In genomic region chr1:60970081-60970509, GRCh38 we compare ENCODE assay signal across 7 cellular contexts.
DNase-seq lines count a peak whose midpoint lies in the region; ATAC-seq and TF ChIP-seq lines count a peak whose summit lies in the region.

No MANE protein-coding gene starts in this region.

- H3K36me3 Mint-ChIP-seq in WTC11, result peaks cover 27% of the 10 kb centered on the region
- no peaks in the 10 kb centered on the region for H3K36me3 Mint-ChIP-seq in stimulated activated effector memory CD8-positive, alpha-beta T cell treated with anti-CD3 and anti-CD28 coated beads, Interleukin-12 subunit alpha, Interleukin-12 subunit beta, amount 100 ng/mL, for 72 hours

- ATAC-seq in WTC11, result peak; percentile 74
- no peak for ATAC-seq in GM21528 (IDR thresholded peaks at IDR 0.05; ENCODE audit: low FRiP score, unreplicated experiment)
- no peak for ATAC-seq in stimulated activated effector memory CD8-positive, alpha-beta T cell treated with anti-CD3 and anti-CD28 coated beads, Interleukin-12 subunit alpha, Interleukin-12 subunit beta, amount 100 ng/mL, for 72 hours

- H3K4me3 ChIP-seq in LNCaP clone FGC (ENCODE audit: low read depth, low read length) (no peak overlapping the region), hepatocyte (no peak overlapping the region), testis (no peak overlapping the region)

- H4K20me1 ChIP-seq in hepatocyte (ENCODE audit: insufficient read depth, poor library complexity, severe bottlenecking), result no peaks in the 10 kb centered on the region

- TF ChIP-seq CTCF in LNCaP clone FGC (IDR thresholded peaks at IDR 0.05; ENCODE audit: control insufficient read depth, extremely low read depth, insufficient read depth) (peak; percentile 66), WTC11 (IDR thresholded peaks at IDR 0.05) (no peak), hepatocyte (IDR thresholded peaks at IDR 0.05; ENCODE audit: poor library complexity) (peak; percentile 53), testis (IDR thresholded peaks at IDR 0.05) (peak; percentile 32 to 60 (median 53))

- H3K4me1 ChIP-seq in hepatocyte (ENCODE audit: insufficient read depth) (peaks cover 4% of the 10 kb centered on the region), testis (peaks cover 9% of the 10 kb centered on the region)

- intact Hi-C loops in testis (cut with DNase I; ENCODE audit: low total_unique reads), result loop anchor here (10.0 kb wide), 1 partner anchor 75 kb away; no protein-coding TSS in a partner anchor

- no peak overlapping the region for H3K27ac ChIP-seq in hepatocyte
- H3K27ac ChIP-seq in testis, result no peak overlapping the region

- no peaks in the 10 kb centered on the region for H3K9me2 ChIP-seq in hepatocyte (replicated peaks; ENCODE audit: insufficient read depth)

- POLR2A ChIA-PET in WTC11 (lab: Charles Lee), result no interaction called here

- peaks cover 30% of the 10 kb centered on the region for H3K4me1 Mint-ChIP-seq in WTC11
- no peaks in the 10 kb centered on the region for H3K4me1 Mint-ChIP-seq in stimulated activated effector memory CD8-positive, alpha-beta T cell treated with anti-CD3 and anti-CD28 coated beads, Interleukin-12 subunit alpha, Interleukin-12 subunit beta, amount 100 ng/mL, for 72 hours

- H3K9me3 Mint-ChIP-seq in WTC11, result peaks cover 26% of the 10 kb centered on the region
- peaks cover 8% of the 10 kb centered on the region for H3K9me3 Mint-ChIP-seq in stimulated activated effector memory CD8-positive, alpha-beta T cell treated with anti-CD3 and anti-CD28 coated beads, Interleukin-12 subunit alpha, Interleukin-12 subunit beta, amount 100 ng/mL, for 72 hours

- peaks cover 32% of the 10 kb centered on the region for H3K27me3 Mint-ChIP-seq in WTC11 (ENCODE audit: low read depth)

- CTCF ChIA-PET in WTC11 (lab: Charles Lee), result interaction anchor here (0.6 to 1.8 kb wide), 5 partner anchors 73 to 611 kb away, joined by 3 to 8 read pairs (median 3); no protein-coding TSS in a partner anchor

- H2AFZ ChIP-seq in hepatocyte, result no peak overlapping the region

- no peak overlapping the region for H3K4me2 ChIP-seq in hepatocyte

- no peak overlapping the region for H3K4me3 Mint-ChIP-seq in WTC11
- H3K4me3 Mint-ChIP-seq in stimulated activated effector memory CD8-positive, alpha-beta T cell treated with anti-CD3 and anti-CD28 coated beads, Interleukin-12 subunit alpha, Interleukin-12 subunit beta, amount 100 ng/mL, for 72 hours, result no peak overlapping the region

- H3K36me3 ChIP-seq in hepatocyte (replicated peaks; ENCODE audit: insufficient read depth, low read depth), result no peaks in the 10 kb centered on the region
- H3K36me3 ChIP-seq in testis (ENCODE audit: low read depth, missing control alignments), result no peaks in the 10 kb centered on the region

- no peak for TF ChIP-seq POLR2A in testis (IDR thresholded peaks at IDR 0.05)

- DNase-seq in LNCaP clone FGC (ENCODE audit: low read depth) (no peak), WTC11 (ENCODE audit: low spot score) (no peak), hepatocyte (ENCODE audit: low spot score) (peak; percentile 30), testis (no peak)
- DNase-seq in stimulated activated CD4-positive, alpha-beta T cell treated with anti-CD3 and anti-CD28 coated beads, Interleukin-4, amount 100 ng/mL, for 4 hours, result no peak
- DNase-seq in stimulated activated effector memory CD8-positive, alpha-beta T cell treated with anti-CD3 and anti-CD28 coated beads, Interleukin-12 subunit alpha, Interleukin-12 subunit beta, amount 100 ng/mL, for 72 hours (ENCODE audit: low spot score in 2 of 2), result no peak

- H3K9me3 ChIP-seq in hepatocyte (ENCODE audit: low read depth) (no peaks in the 10 kb centered on the region), testis (no peaks in the 10 kb centered on the region)

- WGBS in hepatocyte (ENCODE audit: low lambda C conversion rate, missing lambda C conversion rate), result 19% methylated on average over 7 of the region's 7 CpGs
- 19 to 41% methylated on average over 7 of the region's 7 CpGs for WGBS in testis, 2 donors

- no peaks in the 10 kb centered on the region for H3K79me2 ChIP-seq in hepatocyte

- no peak overlapping the region for H3K27ac Mint-ChIP-seq in WTC11
- H3K27ac Mint-ChIP-seq in stimulated activated effector memory CD8-positive, alpha-beta T cell treated with anti-CD3 and anti-CD28 coated beads, Interleukin-12 subunit alpha, Interleukin-12 subunit beta, amount 100 ng/mL, for 72 hours, result no peak overlapping the region

- no peaks in the 10 kb centered on the region for H3K27me3 ChIP-seq in hepatocyte
- no peaks in the 10 kb centered on the region for H3K27me3 ChIP-seq in testis

TF ChIP-seq in WTC11, 78 proteins besides CTCF, POLR2A, EP300 and RAD21:
- TF ChIP-seq ETV6 (CRISPR knock-in tag; IDR thresholded peaks at IDR 0.05), result 0 out of 2 replicates have a peak, but pooled peaks have one; percentile 30
- no peak for TF ChIP-seq ZBTB43 (CRISPR knock-in tag; IDR thresholded peaks at IDR 0.05)
- TF ChIP-seq, protein P1, sequence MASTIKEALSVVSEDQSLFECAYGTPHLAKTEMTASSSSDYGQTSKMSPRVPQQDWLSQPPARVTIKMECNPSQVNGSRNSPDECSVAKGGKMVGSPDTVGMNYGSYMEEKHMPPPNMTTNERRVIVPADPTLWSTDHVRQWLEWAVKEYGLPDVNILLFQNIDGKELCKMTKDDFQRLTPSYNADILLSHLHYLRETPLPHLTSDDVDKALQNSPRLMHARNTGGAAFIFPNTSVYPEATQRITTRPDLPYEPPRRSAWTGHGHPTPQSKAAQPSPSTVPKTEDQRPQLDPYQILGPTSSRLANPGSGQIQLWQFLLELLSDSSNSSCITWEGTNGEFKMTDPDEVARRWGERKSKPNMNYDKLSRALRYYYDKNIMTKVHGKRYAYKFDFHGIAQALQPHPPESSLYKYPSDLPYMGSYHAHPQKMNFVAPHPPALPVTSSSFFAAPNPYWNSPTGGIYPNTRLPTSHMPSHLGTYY (CRISPR knock-in tag; IDR thresholded peaks at IDR 0.05), result no peak
- TF ChIP-seq STAT6 (CRISPR knock-in tag; conservative IDR thresholded peaks at IDR 0.05; ENCODE audit: low read depth), result no peak
